Comparison of ENCODE assay signal across 2 cellular contexts in genomic region chr19:50320596-50320995, GRCh38.
TF ChIP-seq lines count a peak whose summit lies in the region.

No MANE protein-coding gene starts in this region.

TF ChIP-seq in HEK293, 187 proteins besides CTCF, POLR2A, EP300 and RAD21:
- peak; percentile 49; the same call in 1 of the 2 replicates for TF ChIP-seq HIC1 (tag by site-specific recombination; IDR thresholded peaks at IDR 0.05)
- TF ChIP-seq, protein P1, sequence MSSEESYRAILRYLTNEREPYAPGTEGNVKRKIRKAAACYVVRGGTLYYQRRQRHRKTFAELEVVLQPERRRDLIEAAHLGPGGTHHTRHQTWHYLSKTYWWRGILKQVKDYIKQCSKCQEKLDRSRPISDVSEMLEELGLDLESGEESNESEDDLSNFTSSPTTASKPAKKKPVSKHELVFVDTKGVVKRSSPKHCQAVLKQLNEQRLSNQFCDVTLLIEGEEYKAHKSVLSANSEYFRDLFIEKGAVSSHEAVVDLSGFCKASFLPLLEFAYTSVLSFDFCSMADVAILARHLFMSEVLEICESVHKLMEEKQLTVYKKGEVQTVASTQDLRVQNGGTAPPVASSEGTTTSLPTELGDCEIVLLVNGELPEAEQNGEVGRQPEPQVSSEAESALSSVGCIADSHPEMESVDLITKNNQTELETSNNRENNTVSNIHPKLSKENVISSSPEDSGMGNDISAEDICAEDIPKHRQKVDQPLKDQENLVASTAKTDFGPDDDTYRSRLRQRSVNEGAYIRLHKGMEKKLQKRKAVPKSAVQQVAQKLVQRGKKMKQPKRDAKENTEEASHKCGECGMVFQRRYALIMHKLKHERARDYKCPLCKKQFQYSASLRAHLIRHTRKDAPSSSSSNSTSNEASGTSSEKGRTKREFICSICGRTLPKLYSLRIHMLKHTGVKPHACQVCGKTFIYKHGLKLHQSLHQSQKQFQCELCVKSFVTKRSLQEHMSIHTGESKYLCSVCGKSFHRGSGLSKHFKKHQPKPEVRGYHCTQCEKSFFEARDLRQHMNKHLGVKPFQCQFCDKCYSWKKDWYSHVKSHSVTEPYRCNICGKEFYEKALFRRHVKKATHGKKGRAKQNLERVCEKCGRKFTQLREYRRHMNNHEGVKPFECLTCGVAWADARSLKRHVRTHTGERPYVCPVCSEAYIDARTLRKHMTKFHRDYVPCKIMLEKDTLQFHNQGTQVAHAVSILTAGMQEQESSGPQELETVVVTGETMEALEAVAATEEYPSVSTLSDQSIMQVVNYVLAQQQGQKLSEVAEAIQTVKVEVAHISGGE (tag by site-specific recombination; conservative IDR thresholded peaks at IDR 0.05; ENCODE audit: low read depth): no peak

TF ChIP-seq in K562, 482 proteins besides CTCF, POLR2A, EP300 and RAD21:
- TF ChIP-seq POLR2G (IDR thresholded peaks at IDR 0.05; ENCODE audit: low read depth, low read length): peak; percentile 50
- TF ChIP-seq, protein P2, sequence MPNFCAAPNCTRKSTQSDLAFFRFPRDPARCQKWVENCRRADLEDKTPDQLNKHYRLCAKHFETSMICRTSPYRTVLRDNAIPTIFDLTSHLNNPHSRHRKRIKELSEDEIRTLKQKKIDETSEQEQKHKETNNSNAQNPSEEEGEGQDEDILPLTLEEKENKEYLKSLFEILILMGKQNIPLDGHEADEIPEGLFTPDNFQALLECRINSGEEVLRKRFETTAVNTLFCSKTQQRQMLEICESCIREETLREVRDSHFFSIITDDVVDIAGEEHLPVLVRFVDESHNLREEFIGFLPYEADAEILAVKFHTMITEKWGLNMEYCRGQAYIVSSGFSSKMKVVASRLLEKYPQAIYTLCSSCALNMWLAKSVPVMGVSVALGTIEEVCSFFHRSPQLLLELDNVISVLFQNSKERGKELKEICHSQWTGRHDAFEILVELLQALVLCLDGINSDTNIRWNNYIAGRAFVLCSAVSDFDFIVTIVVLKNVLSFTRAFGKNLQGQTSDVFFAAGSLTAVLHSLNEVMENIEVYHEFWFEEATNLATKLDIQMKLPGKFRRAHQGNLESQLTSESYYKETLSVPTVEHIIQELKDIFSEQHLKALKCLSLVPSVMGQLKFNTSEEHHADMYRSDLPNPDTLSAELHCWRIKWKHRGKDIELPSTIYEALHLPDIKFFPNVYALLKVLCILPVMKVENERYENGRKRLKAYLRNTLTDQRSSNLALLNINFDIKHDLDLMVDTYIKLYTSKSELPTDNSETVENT (CRISPR knock-in tag; IDR thresholded peaks at IDR 0.05): no peak
TF ChIP-seq in K562: peak in this region for 1.
